Comparison of ENCODE assay signal across 1 cellular context in the genomic region with DNA sequence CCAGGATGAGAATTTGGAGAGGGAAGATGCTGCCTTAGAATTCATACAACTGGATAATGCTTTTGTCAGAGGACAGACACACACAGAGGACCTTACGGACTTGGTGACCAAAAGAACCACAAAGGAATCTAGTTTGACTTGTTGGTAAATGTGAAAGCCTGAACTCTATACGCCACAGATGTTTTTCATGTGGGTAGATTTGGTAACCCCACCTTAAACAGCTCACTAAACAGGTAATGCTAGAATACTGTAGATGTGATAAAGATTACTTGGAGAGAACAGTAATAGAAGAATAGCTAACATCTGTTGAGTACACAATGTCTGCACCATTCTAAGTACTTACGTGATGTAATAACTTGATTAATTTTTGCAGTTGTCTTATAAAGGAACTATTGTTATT.
TF ChIP-seq lines count a peak whose summit lies in the region.

No MANE protein-coding gene starts in this region.

TF ChIP-seq in SK-N-SH treated with all-trans-retinoic acid at 6 μM for 48 hours, 23 proteins besides CTCF, POLR2A, EP300 and RAD21 (continued from another document):
- TF ChIP-seq CSRNP3 (CRISPR knock-in tag; IDR thresholded peaks at IDR 0.05) (no peak), POU6F1 (CRISPR knock-in tag; IDR thresholded peaks at IDR 0.05; ENCODE audit: borderline replicate concordance, low read depth) (no peak), ISL1 (CRISPR knock-in tag; IDR thresholded peaks at IDR 0.05) (no peak), ZC3H10 (CRISPR knock-in tag; IDR thresholded peaks at IDR 0.05) (no peak), ZNF8 (CRISPR knock-in tag; IDR thresholded peaks at IDR 0.05) (no peak), ARNTL (CRISPR knock-in tag; IDR thresholded peaks at IDR 0.05; ENCODE audit: borderline replicate concordance, low read depth) (no peak), BACH2 (CRISPR knock-in tag; IDR thresholded peaks at IDR 0.05; ENCODE audit: borderline replicate concordance) (no peak), CSDC2 (CRISPR knock-in tag; IDR thresholded peaks at IDR 0.05) (no peak), CREB5 (CRISPR knock-in tag; IDR thresholded peaks at IDR 0.05; ENCODE audit: low read depth) (no peak), RARB (CRISPR knock-in tag; IDR thresholded peaks at IDR 0.05) (no peak), SNAI2 (CRISPR knock-in tag; IDR thresholded peaks at IDR 0.05) (no peak), ZNF70 (CRISPR knock-in tag; IDR thresholded peaks at IDR 0.05) (no peak), PPARA (CRISPR knock-in tag; IDR thresholded peaks at IDR 0.05; ENCODE audit: borderline replicate concordance) (no peak), ZNF565 (CRISPR knock-in tag; conservative IDR thresholded peaks at IDR 0.05; ENCODE audit: low read depth) (no peak), TOX (CRISPR knock-in tag; IDR thresholded peaks at IDR 0.05; ENCODE audit: borderline replicate concordance) (no peak), TCF4 (CRISPR knock-in tag; IDR thresholded peaks at IDR 0.05; ENCODE audit: borderline replicate concordance) (no peak)
- TF ChIP-seq, protein P1, sequence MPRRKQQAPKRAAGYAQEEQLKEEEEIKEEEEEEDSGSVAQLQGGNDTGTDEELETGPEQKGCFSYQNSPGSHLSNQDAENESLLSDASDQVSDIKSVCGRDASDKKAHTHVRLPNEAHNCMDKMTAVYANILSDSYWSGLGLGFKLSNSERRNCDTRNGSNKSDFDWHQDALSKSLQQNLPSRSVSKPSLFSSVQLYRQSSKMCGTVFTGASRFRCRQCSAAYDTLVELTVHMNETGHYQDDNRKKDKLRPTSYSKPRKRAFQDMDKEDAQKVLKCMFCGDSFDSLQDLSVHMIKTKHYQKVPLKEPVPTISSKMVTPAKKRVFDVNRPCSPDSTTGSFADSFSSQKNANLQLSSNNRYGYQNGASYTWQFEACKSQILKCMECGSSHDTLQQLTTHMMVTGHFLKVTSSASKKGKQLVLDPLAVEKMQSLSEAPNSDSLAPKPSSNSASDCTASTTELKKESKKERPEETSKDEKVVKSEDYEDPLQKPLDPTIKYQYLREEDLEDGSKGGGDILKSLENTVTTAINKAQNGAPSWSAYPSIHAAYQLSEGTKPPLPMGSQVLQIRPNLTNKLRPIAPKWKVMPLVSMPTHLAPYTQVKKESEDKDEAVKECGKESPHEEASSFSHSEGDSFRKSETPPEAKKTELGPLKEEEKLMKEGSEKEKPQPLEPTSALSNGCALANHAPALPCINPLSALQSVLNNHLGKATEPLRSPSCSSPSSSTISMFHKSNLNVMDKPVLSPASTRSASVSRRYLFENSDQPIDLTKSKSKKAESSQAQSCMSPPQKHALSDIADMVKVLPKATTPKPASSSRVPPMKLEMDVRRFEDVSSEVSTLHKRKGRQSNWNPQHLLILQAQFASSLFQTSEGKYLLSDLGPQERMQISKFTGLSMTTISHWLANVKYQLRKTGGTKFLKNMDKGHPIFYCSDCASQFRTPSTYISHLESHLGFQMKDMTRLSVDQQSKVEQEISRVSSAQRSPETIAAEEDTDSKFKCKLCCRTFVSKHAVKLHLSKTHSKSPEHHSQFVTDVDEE (CRISPR knock-in tag; IDR thresholded peaks at IDR 0.05) = no peak
